In the genomic region with DNA sequence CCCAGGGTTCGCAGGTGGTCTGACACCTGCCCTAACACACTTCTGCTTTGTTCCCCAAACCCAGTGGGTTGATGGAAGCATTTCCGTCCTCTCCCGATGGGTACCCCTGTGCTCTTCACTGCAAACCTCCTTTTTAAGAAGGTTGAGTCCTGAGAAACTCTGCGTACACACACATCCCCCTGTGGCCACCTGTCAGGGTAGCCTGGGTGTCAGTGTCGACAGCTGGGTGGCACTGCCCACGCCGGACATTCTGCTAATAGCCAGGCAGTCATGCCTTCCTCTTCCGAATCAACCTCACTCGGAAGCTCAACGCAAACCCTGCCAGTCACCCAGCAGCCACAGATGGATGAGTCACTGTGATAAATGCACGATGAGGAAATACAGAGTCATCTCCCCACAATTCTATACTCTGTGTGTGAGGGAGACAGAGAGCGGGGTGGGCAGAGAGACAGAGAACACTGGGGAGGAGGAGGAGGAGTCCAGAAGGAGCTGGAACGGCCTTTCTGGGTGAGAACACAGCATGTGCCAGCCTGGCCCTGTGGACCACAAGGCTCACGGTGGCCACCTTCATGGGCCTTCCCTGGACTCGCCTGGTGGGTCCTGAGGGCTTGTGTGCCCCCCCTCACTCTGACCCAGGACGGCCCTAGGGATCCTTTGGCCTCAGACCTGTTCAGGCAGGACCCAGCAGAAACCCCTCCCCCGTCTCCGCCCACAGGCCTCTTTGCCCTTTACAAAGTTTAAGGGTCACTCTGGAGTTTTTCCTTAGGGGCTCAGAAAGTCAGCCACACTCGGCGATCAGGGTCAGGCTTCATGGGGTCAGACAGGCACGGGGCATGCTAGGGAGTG, we compare ENCODE assay signal across 7 cellular contexts.
DNase-seq lines count a peak whose midpoint lies in the region; ATAC-seq and TF ChIP-seq lines count a peak whose summit lies in the region.
"Not testable (repeated sequence)": the region's sequence is repeated elsewhere in the genome, so short reads cannot be mapped to it uniquely, and the experiment has no call there.

No MANE protein-coding gene starts in this region.

- not testable (repeated sequence) for H2AFZ ChIP-seq in PC-3 (ENCODE audit: low read length)

- H3K27me3 ChIP-seq in PC-3 (ENCODE audit: low read length); lower lobe of right lung (ENCODE audit: low read depth): not testable (repeated sequence)

- H3K4me1 Mint-ChIP-seq in activated CD8-positive, alpha-beta T cell treated with anti-CD3 and anti-CD28 coated beads, Interleukin-2, amount 10 ng/mL, durations not matched to agents 7 days and 5 days (ENCODE audit: low read depth); activated naive CD8-positive, alpha-beta T cell treated with anti-CD3 and anti-CD28 coated beads, Interleukin-2, amount 10 ng/mL, durations not matched to agents 7 days and 5 days; stimulated activated naive CD8-positive, alpha-beta T cell treated with anti-CD3 and anti-CD28 coated beads, Interleukin-15, amount 100 ng/mL, for 72 hours: not testable (repeated sequence)

- H3K4me3 ChIP-seq in PC-3 (ENCODE audit: low read length); lower lobe of right lung: not testable (repeated sequence)

- DNase-seq in PC-3; activated CD8-positive, alpha-beta T cell treated with anti-CD3 and anti-CD28 coated beads, Interleukin-2, amount 10 ng/mL, durations not matched to agents 7 days and 5 days; activated naive CD8-positive, alpha-beta T cell treated with anti-CD3 and anti-CD28 coated beads, Interleukin-2, amount 10 ng/mL, durations not matched to agents 7 days and 5 days; sciatic nerve (ENCODE audit: low spot score); stimulated activated naive CD8-positive, alpha-beta T cell treated with anti-CD3 and anti-CD28 coated beads, Interleukin-15, amount 100 ng/mL, for 72 hours: not testable (repeated sequence)
- DNase-seq in Right ventricle myocardium superior (peak; percentile 20), lower lobe of right lung (peak; percentile 39)

- intact Hi-C loops in PC-3 (cut with micrococcal nuclease); Right ventricle myocardium superior (cut with DNase I); lower lobe of right lung (cut with DNase I); sciatic nerve (cut with DNase I): not testable (repeated sequence)

- POLR2A ChIA-PET in PC-3 (lab: Charles Lee; ENCODE audit: unreplicated experiment); activated CD8-positive, alpha-beta T cell treated with anti-CD3 and anti-CD28 coated beads, Interleukin-2, amount 10 ng/mL, durations not matched to agents 7 days and 5 days (lab: Charles Lee); activated naive CD8-positive, alpha-beta T cell treated with anti-CD3 and anti-CD28 coated beads, Interleukin-2, amount 10 ng/mL, durations not matched to agents 7 days and 5 days (lab: Charles Lee): not testable (repeated sequence)

- CTCF ChIA-PET in PC-3 (lab: Charles Lee); activated CD8-positive, alpha-beta T cell treated with anti-CD3 and anti-CD28 coated beads, Interleukin-2, amount 10 ng/mL, durations not matched to agents 7 days and 5 days (lab: Charles Lee): not testable (repeated sequence)

- H3F3A ChIP-seq in PC-3 (ENCODE audit: low read length, unreplicated experiment): not testable (repeated sequence)

- not testable (repeated sequence) for H3K27ac Mint-ChIP-seq in activated CD8-positive, alpha-beta T cell treated with anti-CD3 and anti-CD28 coated beads, Interleukin-2, amount 10 ng/mL, durations not matched to agents 7 days and 5 days; activated naive CD8-positive, alpha-beta T cell treated with anti-CD3 and anti-CD28 coated beads, Interleukin-2, amount 10 ng/mL, durations not matched to agents 7 days and 5 days; stimulated activated naive CD8-positive, alpha-beta T cell treated with anti-CD3 and anti-CD28 coated beads, Interleukin-15, amount 100 ng/mL, for 72 hours

- H3K4me2 ChIP-seq in PC-3 (ENCODE audit: low read length): not testable (repeated sequence)

- H3K79me2 ChIP-seq in PC-3 (ENCODE audit: low read length): not testable (repeated sequence)

- peak; percentile 85 for ATAC-seq in PC-3
- ATAC-seq in activated CD8-positive, alpha-beta T cell treated with anti-CD3 and anti-CD28 coated beads, Interleukin-2, amount 10 ng/mL, durations not matched to agents 7 days and 5 days: peak; percentile 51
- peak; percentile 76 for ATAC-seq in activated naive CD8-positive, alpha-beta T cell treated with anti-CD3 and anti-CD28 coated beads, Interleukin-2, amount 10 ng/mL, durations not matched to agents 7 days and 5 days (ENCODE audit: low read depth)
- ATAC-seq in Right ventricle myocardium superior (ENCODE audit: poor library complexity): not testable (repeated sequence)
- peak; percentile 79 to 88 for ATAC-seq in lower lobe of right lung
- peak; percentile 33 for ATAC-seq in sciatic nerve
- ATAC-seq in stimulated activated naive CD8-positive, alpha-beta T cell treated with anti-CD3 and anti-CD28 coated beads, Interleukin-15, amount 100 ng/mL, for 72 hours: peak; percentile 87

- not testable (repeated sequence) for BruUV-seq in PC-3 (replicated peaks; lab: Mats Ljungman, UMichigan)

- not testable (repeated sequence) for H3K4me1 ChIP-seq in PC-3 (ENCODE audit: insufficient read depth, low read length); lower lobe of right lung

- H4K20me1 ChIP-seq in PC-3 (ENCODE audit: low read length): not testable (repeated sequence)

- not testable (repeated sequence) for H3K27ac ChIP-seq in PC-3 (ENCODE audit: low read length); lower lobe of right lung

- not testable (repeated sequence) for TF ChIP-seq CTCF in PC-3 (conservative IDR thresholded peaks at IDR 0.05; ENCODE audit: low read depth, low read length); lower lobe of right lung (IDR thresholded peaks at IDR 0.05)

- not testable (repeated sequence) for H3K9me2 ChIP-seq in PC-3 (replicated peaks; ENCODE audit: low read length)

- not testable (repeated sequence) for H3K9me3 Mint-ChIP-seq in activated CD8-positive, alpha-beta T cell treated with anti-CD3 and anti-CD28 coated beads, Interleukin-2, amount 10 ng/mL, durations not matched to agents 7 days and 5 days (ENCODE audit: insufficient read depth); activated naive CD8-positive, alpha-beta T cell treated with anti-CD3 and anti-CD28 coated beads, Interleukin-2, amount 10 ng/mL, durations not matched to agents 7 days and 5 days; stimulated activated naive CD8-positive, alpha-beta T cell treated with anti-CD3 and anti-CD28 coated beads, Interleukin-15, amount 100 ng/mL, for 72 hours

- H3K36me3 Mint-ChIP-seq in activated CD8-positive, alpha-beta T cell treated with anti-CD3 and anti-CD28 coated beads, Interleukin-2, amount 10 ng/mL, durations not matched to agents 7 days and 5 days (ENCODE audit: low read depth); activated naive CD8-positive, alpha-beta T cell treated with anti-CD3 and anti-CD28 coated beads, Interleukin-2, amount 10 ng/mL, durations not matched to agents 7 days and 5 days: not testable (repeated sequence)

- not testable (repeated sequence) for H3K4me3 Mint-ChIP-seq in activated CD8-positive, alpha-beta T cell treated with anti-CD3 and anti-CD28 coated beads, Interleukin-2, amount 10 ng/mL, durations not matched to agents 7 days and 5 days; activated naive CD8-positive, alpha-beta T cell treated with anti-CD3 and anti-CD28 coated beads, Interleukin-2, amount 10 ng/mL, durations not matched to agents 7 days and 5 days; stimulated activated naive CD8-positive, alpha-beta T cell treated with anti-CD3 and anti-CD28 coated beads, Interleukin-15, amount 100 ng/mL, for 72 hours

- not testable (repeated sequence) for H3K27me3 Mint-ChIP-seq in activated CD8-positive, alpha-beta T cell treated with anti-CD3 and anti-CD28 coated beads, Interleukin-2, amount 10 ng/mL, durations not matched to agents 7 days and 5 days (ENCODE audit: low read depth); activated naive CD8-positive, alpha-beta T cell treated with anti-CD3 and anti-CD28 coated beads, Interleukin-2, amount 10 ng/mL, durations not matched to agents 7 days and 5 days; stimulated activated naive CD8-positive, alpha-beta T cell treated with anti-CD3 and anti-CD28 coated beads, Interleukin-15, amount 100 ng/mL, for 72 hours

- H3K9ac ChIP-seq in PC-3 (ENCODE audit: low read length): not testable (repeated sequence)

- H3K9me3 ChIP-seq in PC-3 (ENCODE audit: low read length); lower lobe of right lung: not testable (repeated sequence)

- not testable (repeated sequence) for H3K36me3 ChIP-seq in PC-3 (ENCODE audit: low read depth, low read length); lower lobe of right lung
